ENCODE assay signal across 1 cellular context in genomic region chr3:141460097-141460704, GRCh38.
TF ChIP-seq lines count a peak whose summit lies in the region.

No MANE protein-coding gene starts in this region.

TF ChIP-seq in HepG2, 621 proteins besides CTCF, POLR2A, EP300 and RAD21 (continued from another document):
- peak; percentile 43; the same call in 1 of the 2 replicates for TF ChIP-seq GATAD2A (CRISPR knock-in tag; IDR thresholded peaks at IDR 0.05)
- TF ChIP-seq ZNF629 (CRISPR knock-in tag; conservative IDR thresholded peaks at IDR 0.05), result no peak
- TF ChIP-seq ETV5 (CRISPR knock-in tag; IDR thresholded peaks at IDR 0.05; ENCODE audit: borderline replicate concordance), result no peak
